Comparison of ENCODE assay signal across 19 cellular contexts in the genomic region with DNA sequence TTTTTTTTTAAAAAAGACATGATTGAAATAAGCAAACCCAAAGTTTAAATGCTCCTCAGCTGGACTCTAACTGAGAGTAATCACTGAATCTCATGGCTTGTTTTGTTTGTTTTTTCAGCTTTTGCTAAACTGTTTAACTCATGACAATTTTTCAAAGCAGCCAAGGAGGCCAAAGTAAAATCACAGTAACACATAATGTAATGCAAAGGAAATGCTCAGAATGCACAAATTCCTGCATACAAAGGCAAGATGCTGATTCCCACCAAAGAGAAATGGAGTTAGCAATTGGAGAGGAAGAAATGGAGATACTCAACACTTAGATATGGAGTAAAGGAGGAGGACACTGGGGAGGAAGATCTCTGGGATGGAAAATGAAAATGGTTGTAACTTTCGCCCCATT.
DNase-seq lines count a peak whose midpoint lies in the region; ATAC-seq, FAIRE-seq and TF ChIP-seq lines count a peak whose summit lies in the region.
"Had no signal": no experiment of that assay in that cellular context is flagged by ENCODE, and none has a peak within 500 bp of the region (broad histone marks: within the 10 kb centered on the region; RNA-seq: fewer than 3 reads in every experiment).

No MANE protein-coding gene starts in this region.

- ATAC-seq in HepG2 (no peak), HG03196 (IDR thresholded peaks at IDR 0.05; ENCODE audit: unreplicated experiment) (no peak), GM19397 (IDR thresholded peaks at IDR 0.05; ENCODE audit: unreplicated experiment) (no peak)
- ATAC-seq: HCT116 had no signal

- no peak overlapping the region for H3K27ac ChIP-seq in HEK293 (ENCODE audit: extremely low read depth, low read depth, low read length)
- H3K27ac ChIP-seq in H1 (ENCODE audit: low read depth, low read length), result no peak overlapping the region
- peak overlapping the region; percentile 19 for H3K27ac ChIP-seq in HepG2 (ENCODE audit: extremely low read length, insufficient read depth, low read length)
- H3K27ac ChIP-seq: C4-2B had no signal

- no peak overlapping the region for H2BK20ac ChIP-seq in H1 (ENCODE audit: low read length)

- no peak for TF ChIP-seq EP300 in H1 (IDR thresholded peaks at IDR 0.05; ENCODE audit: borderline replicate concordance in 1 of 2, low read depth in 2 of 2, low read length in 2 of 2)
- TF ChIP-seq EP300 in HepG2 (IDR thresholded peaks at IDR 0.05; ENCODE audit: low read depth in 2 of 2, low read length in 2 of 2), result no peak
- TF ChIP-seq EP300 in HepG2 (CRISPR knock-in tag; IDR thresholded peaks at IDR 0.05; ENCODE audit: borderline replicate concordance), result no peak

- H3K14ac ChIP-seq in H1 (ENCODE audit: insufficient read length), result no peak overlapping the region

- H4K8ac ChIP-seq in H1 (ENCODE audit: extremely low read depth, insufficient read depth, low read length), result no peak overlapping the region

- H2BK5ac ChIP-seq in H1 (ENCODE audit: low read depth, low read length), result no peak overlapping the region

- H3K56ac ChIP-seq in H1 (replicated peaks; ENCODE audit: insufficient read length, low read depth, low read length), result no peak overlapping the region

- no peak overlapping the region for H3K9ac ChIP-seq in H1 (replicated peaks in 1 of 4; ENCODE audit: extremely low read depth in 1 of 4, low read depth in 3 of 4, low read length in 3 of 4)
- no peak overlapping the region for H3K9ac ChIP-seq in HepG2 (ENCODE audit: insufficient read depth, low read depth, low read length)

- no peak overlapping the region for H2BK15ac ChIP-seq in H1 (ENCODE audit: low read length)

- FAIRE-seq in H1 (lab: Jason Lieb, UNC), result no peak
- no peak for FAIRE-seq in HepG2 (lab: Jason Lieb, UNC)
- FAIRE-seq in GM19239 (lab: Jason Lieb, UNC), result no peak
- FAIRE-seq: A204.1, D721Med, G401.6, GM12891 had no signal

- no peak overlapping the region for H3K4ac ChIP-seq in H1 (replicated peaks; ENCODE audit: insufficient read length, low read depth, low read length)

- WGBS in H1 (ENCODE audit: extremely low coverage in 1 of 2, insufficient coverage in 1 of 2, insufficient read length in 1 of 2, insufficient replicate concordance in 2 of 2, low coverage in 1 of 2, low lambda C conversion rate in 2 of 2, missing lambda C conversion rate in 1 of 2), 2 experiments, result 100% methylated on average over 1 of the region's 1 CpG; no CpG with 5 or more reads in 1 of the 2 experiments
- 93% methylated on average over 1 of the region's 1 CpG for whole genome bisulfite sequencing in HepG2 (ENCODE audit: low lambda C conversion rate)

- H2BK120ac ChIP-seq in H1 (replicated peaks; ENCODE audit: low read depth, low read length), result no peak overlapping the region

- H3K23ac ChIP-seq in H1 (ENCODE audit: insufficient read length), result no peak overlapping the region

- no TSS peak for BruUV-seq in HepG2 (replicated peaks; lab: Mats Ljungman, UMichigan)

- no peak overlapping the region for H2AK5ac ChIP-seq in H1 (ENCODE audit: low read depth, low read length)

- H3K36me3 ChIP-seq in HEK293 (ENCODE audit: control insufficient read depth in 2 of 2, insufficient read depth in 1 of 2, low read length in 2 of 2), result no peaks in the 10 kb centered on the region
- no peaks in the 10 kb centered on the region for H3K36me3 ChIP-seq in H1 (ENCODE audit: control insufficient read depth in 2 of 4, insufficient read depth in 4 of 4, low read length in 3 of 4)
- H3K36me3 ChIP-seq in HepG2 (replicated peaks in 1 of 2; ENCODE audit: control insufficient read depth in 1 of 2, insufficient read depth in 2 of 2, low read length in 2 of 2), result no peaks in the 10 kb centered on the region
- H3K36me3 ChIP-seq: BE2C had no signal

- intact Hi-C loops in HepG2 (cut with micrococcal nuclease; ENCODE audit: unreplicated experiment), result no loop called here

- H4K5ac ChIP-seq in H1 (ENCODE audit: insufficient read length, low read depth, low read length), result no peak overlapping the region

- H3K4me1 ChIP-seq in HEK293 (ENCODE audit: control insufficient read depth, insufficient read depth, low read length), result peaks cover 36% of the 10 kb centered on the region
- no peaks in the 10 kb centered on the region for H3K4me1 ChIP-seq in H1 (replicated peaks in 1 of 4; ENCODE audit: control insufficient read depth in 3 of 4, insufficient read depth in 4 of 4, low read length in 3 of 4)
- H3K4me1 ChIP-seq in HepG2 (ENCODE audit: insufficient read depth, low read length), result peaks cover 92% of the 10 kb centered on the region
- H3K4me1 ChIP-seq: BE2C had no signal

- H2BK12ac ChIP-seq in H1 (ENCODE audit: low read depth, low read length), result no peak overlapping the region

- no peaks in the 10 kb centered on the region for H3K79me1 ChIP-seq in H1 (ENCODE audit: low read depth, low read length)

- POLR2A ChIA-PET in HEK293 (lab: Yijun Ruan, JAX) (no interaction called here), H1 (lab: Charles Lee; ENCODE audit: partially characterized antibody) (no interaction called here), HepG2 (lab: Yijun Ruan, JAX) (no interaction called here)

- H3K4me2 ChIP-seq in H1 (ENCODE audit: insufficient read depth in 1 of 2, low read depth in 2 of 2, low read length in 2 of 2), result no peak overlapping the region
- no peak overlapping the region for H3K4me2 ChIP-seq in HepG2 (ENCODE audit: low read depth, low read length)

- in situ Hi-C loops in HepG2 (cut with HindIII; ENCODE audit: extremely low pct_ligation_motif_present, low pct_unique_long_range_greater_than_20kb), result loop anchor here (10.0 kb wide), 1 partner anchor 131 kb away; the partner anchor contains the start of gene SOX5

- TF ChIP-seq POLR2A in H1 (IDR thresholded peaks at IDR 0.05; ENCODE audit: control extremely low read depth in 1 of 2, low read depth in 2 of 2, low read length in 2 of 2) (no peak), HepG2 (IDR thresholded peaks at IDR 0.05; ENCODE audit: insufficient read depth in 1 of 2, low read depth in 2 of 2, low read length in 2 of 2) (no peak)

- TF ChIP-seq RAD21 in H1 (IDR thresholded peaks at IDR 0.05 in 1 of 2, conservative IDR thresholded peaks at IDR 0.05 in 1 of 2; ENCODE audit: low read depth in 2 of 2, low read length in 2 of 2) (no peak), HepG2 (CRISPR knock-in tag; IDR thresholded peaks at IDR 0.05) (no peak)

- CTCF ChIA-PET in HEK293 (lab: Yijun Ruan, JAX), result interaction anchor here (0.6 to 0.7 kb wide), 2 partner anchors 67 to 1131 kb away, joined by 5 to 6 read pairs; no protein-coding TSS in a partner anchor
- CTCF ChIA-PET in H1 (lab: Charles Lee; ENCODE audit: partially characterized antibody), result interaction anchor here (0.7 kb wide), 1 partner anchor 566 kb away, joined by 4 read pairs; no protein-coding TSS in a partner anchor
- CTCF ChIA-PET in HepG2 (lab: Yijun Ruan, JAX; ENCODE audit: low intra/inter-chr PET ratio, low total read pairs), result no interaction called here

- DNase-seq in H1 (ENCODE audit: low read depth in 1 of 2, low spot score in 2 of 2) (no peak), HepG2 (ENCODE audit: low spot score) (no peak), putamen (ENCODE audit: low spot score) (no peak), GM19239 (ENCODE audit: insufficient read length, low spot score) (no peak)
- DNase-seq: BE2C; CD4-positive, alpha-beta memory T cell; COR-L47; DMS153; DMS79 treated with DMSO at 0.1 percent for 48 hours; EL had no signal

- TF ChIP-seq CTCF in HEK293 (tag by site-specific recombination; IDR thresholded peaks at IDR 0.05) (no peak), H1 (IDR thresholded peaks at IDR 0.05; ENCODE audit: control extremely low read depth in 1 of 3, insufficient read depth in 1 of 3, low read depth in 1 of 3, low read length in 3 of 3) (no peak), HepG2 (CRISPR knock-in tag; IDR thresholded peaks at IDR 0.05) (no peak)

- H2AFZ ChIP-seq in H1 (ENCODE audit: low read length) (peak overlapping the region; percentile 0; the same call in 1 of the 2 replicates), HepG2 (ENCODE audit: low read length) (peak overlapping the region; percentile 28)

- H3K4me3 ChIP-seq in HEK293 (ENCODE audit: low read depth, low read length) (no peak overlapping the region), H1 (ENCODE audit: extremely low read depth in 1 of 4, insufficient read depth in 2 of 4, low read depth in 3 of 4, low read length in 4 of 4) (no peak overlapping the region), HepG2 (replicated peaks in 1 of 3; ENCODE audit: insufficient read depth in 1 of 3, low read depth in 2 of 3, low read length in 3 of 3) (no peak overlapping the region)

- H3K23me2 ChIP-seq in H1 (ENCODE audit: low read depth, low read length), result no peaks in the 10 kb centered on the region

- H4K91ac ChIP-seq in H1 (replicated peaks; ENCODE audit: insufficient read length, low read length), result no peak overlapping the region

- H3K27me3 ChIP-seq in H1 (replicated peaks in 1 of 4; ENCODE audit: control insufficient read depth in 3 of 4, extremely low read depth in 1 of 4, insufficient read depth in 3 of 4, low read length in 3 of 4) (no peaks in the 10 kb centered on the region), HepG2 (ENCODE audit: control insufficient read depth in 1 of 2, insufficient read depth in 2 of 2, low read length in 2 of 2) (no peaks in the 10 kb centered on the region)
- H3K27me3 ChIP-seq: BE2C had no signal

- H3K18ac ChIP-seq in H1 (ENCODE audit: extremely low read depth, low read length), result no peak overlapping the region

- H3K9me3 ChIP-seq in HEK293 (ENCODE audit: control insufficient read depth, insufficient read depth, low read depth, low read length) (no peaks in the 10 kb centered on the region), H1 (ENCODE audit: insufficient read depth in 2 of 2, low read depth in 1 of 2, low read length in 1 of 2) (no peaks in the 10 kb centered on the region), HepG2 (ENCODE audit: low read length) (no peaks in the 10 kb centered on the region)
- H3K9me3 ChIP-seq: BE2C had no signal

- H3K79me2 ChIP-seq in H1 (ENCODE audit: control insufficient read depth in 1 of 2, insufficient read depth in 2 of 2, low read length in 2 of 2) (no peaks in the 10 kb centered on the region), HepG2 (ENCODE audit: insufficient read depth, low read length) (no peaks in the 10 kb centered on the region)

- H4K20me1 ChIP-seq in H1 (replicated peaks in 1 of 2; ENCODE audit: control insufficient read depth in 1 of 2, insufficient read depth in 2 of 2, low read length in 2 of 2) (no peaks in the 10 kb centered on the region), HepG2 (ENCODE audit: insufficient read depth, low read length) (no peaks in the 10 kb centered on the region)

TF ChIP-seq in HEK293, 187 proteins besides CTCF, POLR2A, EP300 and RAD21 (continues in another document):
- TF ChIP-seq ZNF223 (tag by site-specific recombination; IDR thresholded peaks at IDR 0.05), result no peak

TF ChIP-seq in H1, 55 proteins besides CTCF, POLR2A, EP300 and RAD21 (continues in another document):
- no peak for TF ChIP-seq GTF2F1 (IDR thresholded peaks at IDR 0.05; ENCODE audit: borderline replicate concordance, low read depth, low read length)
- no peak for TF ChIP-seq NRF1 (IDR thresholded peaks at IDR 0.05; ENCODE audit: low read depth, low read length)
- TF ChIP-seq GABPA (IDR thresholded peaks at IDR 0.05; ENCODE audit: borderline replicate concordance, insufficient read depth, low read length), result no peak

TF ChIP-seq in HepG2, 621 proteins besides CTCF, POLR2A, EP300 and RAD21:
- no peak for TF ChIP-seq ZNF816 (CRISPR knock-in tag; IDR thresholded peaks at IDR 0.05; ENCODE audit: borderline replicate concordance)

Comparison
In these comparisons a context has a peak if more than half of its experiments do, and no peak if none do; other contexts are left out.
1. Of the 63 proteins assayed by ChIP-seq in both HepG2 and HEK293: peak only in HepG2: none; only in HEK293: ZBTB20; in both: none; in neither: 62.